ENCODE assay signal across 1 cellular context in the genomic region with DNA sequence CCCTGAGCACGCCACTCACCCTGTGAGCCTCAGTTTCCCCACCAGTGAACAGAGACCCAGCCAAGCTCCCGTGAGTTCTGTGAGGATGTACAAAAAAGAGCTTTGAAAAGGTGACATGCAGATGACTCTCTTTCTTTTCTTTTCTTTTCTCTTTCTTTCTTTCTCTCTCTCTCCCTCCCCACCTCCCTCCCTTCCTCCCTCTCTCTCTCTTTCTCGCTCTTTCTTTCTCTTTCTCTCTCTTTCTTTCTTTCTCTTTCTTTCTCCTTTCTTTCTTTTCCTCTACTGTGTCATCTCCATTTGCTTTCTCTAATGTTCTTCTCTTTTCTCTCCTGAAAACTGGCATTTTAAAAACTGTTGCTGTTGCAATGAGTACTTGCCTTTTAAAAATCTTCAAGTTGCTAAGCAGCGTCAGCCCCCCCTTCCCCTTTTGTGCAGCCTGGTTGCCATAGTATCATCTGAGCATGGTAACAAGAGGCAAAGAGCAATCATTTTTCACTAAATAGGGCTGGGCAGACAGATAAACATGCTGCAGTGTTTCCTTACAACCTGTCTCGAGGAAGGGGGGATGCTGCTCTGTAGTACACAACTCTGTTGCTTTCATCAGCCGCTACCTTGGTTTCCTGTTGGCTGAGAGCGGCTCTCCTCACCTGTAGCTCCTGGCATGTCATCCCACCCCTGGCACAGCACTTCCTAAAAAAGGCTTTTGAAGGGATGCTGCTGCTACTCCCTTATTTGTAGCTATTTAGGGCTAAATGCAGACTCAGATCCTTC.
TF ChIP-seq lines count a peak whose summit lies in the region.

No MANE protein-coding gene starts in this region.

TF ChIP-seq in IMR-90, 13 proteins besides CTCF, POLR2A, EP300 and RAD21 (continued from another document):
- TF ChIP-seq MXI1 (IDR thresholded peaks at IDR 0.05; ENCODE audit: borderline replicate concordance, low read depth, low read length) = no peak
- TF ChIP-seq, protein P1, sequence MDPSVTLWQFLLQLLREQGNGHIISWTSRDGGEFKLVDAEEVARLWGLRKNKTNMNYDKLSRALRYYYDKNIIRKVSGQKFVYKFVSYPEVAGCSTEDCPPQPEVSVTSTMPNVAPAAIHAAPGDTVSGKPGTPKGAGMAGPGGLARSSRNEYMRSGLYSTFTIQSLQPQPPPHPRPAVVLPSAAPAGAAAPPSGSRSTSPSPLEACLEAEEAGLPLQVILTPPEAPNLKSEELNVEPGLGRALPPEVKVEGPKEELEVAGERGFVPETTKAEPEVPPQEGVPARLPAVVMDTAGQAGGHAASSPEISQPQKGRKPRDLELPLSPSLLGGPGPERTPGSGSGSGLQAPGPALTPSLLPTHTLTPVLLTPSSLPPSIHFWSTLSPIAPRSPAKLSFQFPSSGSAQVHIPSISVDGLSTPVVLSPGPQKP (IDR thresholded peaks at IDR 0.05; ENCODE audit: borderline replicate concordance, low read depth, low read length) = no peak
